Comparison of ENCODE assay signal across 11 cellular contexts in genomic region chr17:4536259-4536741, GRCh38. TPM values are rescaled to one million over a fixed set of nuclear protein-coding genes. Genes with fewer than 3 reads are reported as not detected.
DNase-seq lines count a peak whose midpoint lies in the region; ATAC-seq and TF ChIP-seq lines count a peak whose summit lies in the region.
"Had no signal": no experiment of that assay in that cellular context is flagged by ENCODE, and none has a peak within 500 bp of the region (broad histone marks: within the 10 kb centered on the region; RNA-seq: fewer than 3 reads in every experiment).

No MANE protein-coding gene starts in this region.

- H3K36me3 Mint-ChIP-seq in memory B cell, result peaks cover 6% of the 10 kb centered on the region

- H3K9ac ChIP-seq in mammary epithelial cell (ENCODE audit: insufficient read depth, low read length), result no peak overlapping the region

- H3K4me3 ChIP-seq in breast epithelium (peak overlapping the region; percentile 12 to 54 (median 18)), mammary epithelial cell (replicated peaks in 1 of 3; ENCODE audit: insufficient read depth in 1 of 3, low read depth in 2 of 3, low read length in 3 of 3) (no peak overlapping the region), ectodermal cell (ENCODE audit: insufficient read depth, low read depth, low read length) (peak overlapping the region; percentile 4), vagina (peak overlapping the region; percentile 11 to 16)
- H3K4me3 ChIP-seq: SK-N-MC had no signal

- H3K9me3 ChIP-seq in breast epithelium, result no peaks in the 10 kb centered on the region
- no peaks in the 10 kb centered on the region for H3K9me3 ChIP-seq in mammary epithelial cell (replicated peaks; ENCODE audit: insufficient read depth, low read length)
- no peaks in the 10 kb centered on the region for H3K9me3 ChIP-seq in ectodermal cell (ENCODE audit: control insufficient read depth, low read length)
- no peaks in the 10 kb centered on the region for H3K9me3 ChIP-seq in vagina

- WGBS in mammary epithelial cell (ENCODE audit: low coverage, missing lambda C conversion rate), result 96% methylated on average over 10 of the region's 19 CpGs
- WGBS in ectodermal cell, 2 experiments, result 36 to 37% methylated on average over 19 of the region's 19 CpGs

- no peaks in the 10 kb centered on the region for H3K9me3 Mint-ChIP-seq in memory B cell

- H3K4me1 ChIP-seq in breast epithelium (peaks cover 24 to 29% of the 10 kb centered on the region in 2 donors), mammary epithelial cell (ENCODE audit: insufficient read depth, low read length) (peaks cover 5% of the 10 kb centered on the region), ectodermal cell (ENCODE audit: control insufficient read depth, insufficient read depth, low read length) (peaks cover 18% of the 10 kb centered on the region), vagina (peaks cover 49% of the 10 kb centered on the region)

- DNase-seq in breast epithelium (ENCODE audit: low spot score in 2 of 2) (no peak), mammary epithelial cell (no peak), memory B cell (ENCODE audit: low spot score in 2 of 2) (no peak), vagina (ENCODE audit: extremely low spot score in 2 of 2) (no peak), COLO829 (ENCODE audit: low spot score) (no peak), NCI-H748 (lab: John Stamatoyannopoulos, UW; ENCODE audit: unreplicated experiment) (no peak)
- DNase-seq: NCI-H2029 had no signal

- H3K27me3 Mint-ChIP-seq in memory B cell, result peaks cover 12% of the 10 kb centered on the region

- no peak overlapping the region for H3K4me2 ChIP-seq in mammary epithelial cell (ENCODE audit: insufficient read depth, low read depth, low read length)

- no peaks in the 10 kb centered on the region for H4K20me1 ChIP-seq in mammary epithelial cell (ENCODE audit: insufficient read depth, low read length)

- H3K27ac ChIP-seq in breast epithelium, result peak overlapping the region; percentile 40 to 90
- H3K27ac ChIP-seq in mammary epithelial cell (ENCODE audit: insufficient read depth, low read depth, low read length), result no peak overlapping the region
- H3K27ac ChIP-seq in ectodermal cell (ENCODE audit: insufficient read depth, low read depth, low read length, poor library complexity, severe bottlenecking), result no peak overlapping the region
- H3K27ac ChIP-seq in vagina, result peak overlapping the region; percentile 36
- H3K27ac ChIP-seq: SK-N-MC had no signal

- H3K27me3 ChIP-seq in breast epithelium (no peaks in the 10 kb centered on the region), mammary epithelial cell (ENCODE audit: insufficient read depth, low read length) (no peaks in the 10 kb centered on the region), ectodermal cell (ENCODE audit: control insufficient read depth, insufficient read depth, low read length, poor library complexity, severe bottlenecking) (no peaks in the 10 kb centered on the region), vagina (no peaks in the 10 kb centered on the region)

- no peak overlapping the region for H2AFZ ChIP-seq in mammary epithelial cell (ENCODE audit: low read depth, low read length)

- H3K79me2 ChIP-seq in mammary epithelial cell (ENCODE audit: insufficient read depth, low read length), result no peaks in the 10 kb centered on the region

- no peaks in the 10 kb centered on the region for H3K36me3 ChIP-seq in breast epithelium
- peaks cover 2% of the 10 kb centered on the region for H3K36me3 ChIP-seq in mammary epithelial cell (ENCODE audit: insufficient read depth, low read length)
- peaks cover 7% of the 10 kb centered on the region for H3K36me3 ChIP-seq in ectodermal cell (ENCODE audit: control insufficient read depth, insufficient read depth, low read length)
- peaks cover 0 to 24% of the 10 kb centered on the region in 2 donors for H3K36me3 ChIP-seq in vagina

- H3K4me3 Mint-ChIP-seq in memory B cell, result peak overlapping the region; percentile 6

- H3K27ac Mint-ChIP-seq in memory B cell, result no peak overlapping the region

- TF ChIP-seq CTCF in breast epithelium (IDR thresholded peaks at IDR 0.05) (no peak), mammary epithelial cell (conservative IDR thresholded peaks at IDR 0.05 in 1 of 2, IDR thresholded peaks at IDR 0.05 in 1 of 2; ENCODE audit: extremely low read depth in 1 of 2, insufficient read depth in 1 of 2, low read depth in 1 of 2, low read length in 2 of 2) (no peak), vagina (IDR thresholded peaks at IDR 0.05) (no peak)

- no TSS peak for BruUV-seq in mammary epithelial cell (replicated peaks; lab: Mats Ljungman, UMichigan)

- in situ Hi-C loops in mammary epithelial cell (cut with MboI; ENCODE audit: low sequenced_read_pairs in 2 of 2), result no loop called here

- CTCF ChIA-PET in mammary epithelial cell (lab: Charles Lee; ENCODE audit: low non-redundant PET), result no interaction called here

- peaks cover 11% of the 10 kb centered on the region for H3K4me1 Mint-ChIP-seq in memory B cell

- ATAC-seq in memory B cell (ENCODE audit: low read depth), result no peak
- ATAC-seq in HG02610 (IDR thresholded peaks at IDR 0.05; ENCODE audit: unreplicated experiment), result no peak

- dilution Hi-C loops in mammary epithelial cell (cut with HindIII; ENCODE audit: low sequenced_read_pairs), result loop anchor here (5.0 kb wide), 1 partner anchor 59 kb away; no protein-coding TSS in a partner anchor

- TF ChIP-seq POLR2A in breast epithelium (IDR thresholded peaks at IDR 0.05) (no peak), vagina (IDR thresholded peaks at IDR 0.05) (no peak)

- intact Hi-C loops in breast epithelium (cut with DNase I; ENCODE audit: low total_unique reads), result no loop called here
- intact Hi-C loops in mammary epithelial cell (cut with micrococcal nuclease), result no loop called here
- intact Hi-C loops in vagina (cut with DNase I), result loop anchor here (10.0 kb wide), 1 partner anchor 101 kb away; the partner anchor contains the start of gene SPNS3

RNA-seq across cellular contexts. Expression of gene MYBBP1A, which starts 18.9 kb away (rescaled TPM):
- total RNA-seq in breast epithelium (10 to 100 TPM; 26.9 to 61.6 (median 50.1) TPM), mammary epithelial cell (100 to 1,000 TPM in 1 of 2 donors, 10 to 100 TPM in 1; 63.2 to 105 TPM), vagina (47.1 TPM)
- polyA plus RNA-seq in mammary epithelial cell, result 44.6 TPM
- polyA minus RNA-seq in mammary epithelial cell, result 80.4 TPM
- 44.5 TPM for polyA plus RNA-seq in ectodermal cell (2013, experiment 1 of 4)
- polyA plus RNA-seq in ectodermal cell (2013, experiment 2 of 4), result 46.2 TPM
- 31.4 TPM for polyA plus RNA-seq in ectodermal cell (2013, experiment 3 of 4)
- polyA plus RNA-seq in ectodermal cell (2013, experiment 4 of 4), result 32.0 TPM

RNA-seq across cellular contexts. Expression of gene GGT6, which starts 24.1 kb away (rescaled TPM):
- 10 to 100 TPM in 2 of 3 donors, not detected in 1; 12.8 to 33.8 TPM for total RNA-seq in breast epithelium
- total RNA-seq in mammary epithelial cell, result 10 to 100 TPM in 1 of 2 donors, 1 to 10 TPM in 1; 3.1 to 13.8 TPM
- polyA plus RNA-seq in mammary epithelial cell, result 2.0 TPM
- 2.3 TPM for polyA minus RNA-seq in mammary epithelial cell
- polyA plus RNA-seq in ectodermal cell (2013, experiment 1 of 4), result not detected
- polyA plus RNA-seq in ectodermal cell (2013, experiment 2 of 4), result not detected
- not detected for polyA plus RNA-seq in ectodermal cell (2013, experiment 3 of 4)
- polyA plus RNA-seq in ectodermal cell (2013, experiment 4 of 4), result not detected
- total RNA-seq in vagina, result 9.6 TPM
- total RNA-seq: osteocyte had no signal

RNA-seq across cellular contexts. Expression of gene SPNS2, which starts 37.6 kb away (rescaled TPM):
- total RNA-seq in breast epithelium (10 to 100 TPM in 2 of 3 donors, 1 to 10 TPM in 1; 5.3 to 14.1 (median 11.5) TPM), mammary epithelial cell (under 1 TPM in 1 of 2 donors, not detected in 1; 0.67 TPM), vagina (79.3 TPM)
- polyA plus RNA-seq in mammary epithelial cell, result not detected
- 1.3 TPM for polyA minus RNA-seq in mammary epithelial cell
- 1.9 TPM for polyA plus RNA-seq in ectodermal cell (2013, experiment 1 of 4)
- polyA plus RNA-seq in ectodermal cell (2013, experiment 2 of 4), result 1.2 TPM
- polyA plus RNA-seq in ectodermal cell (2013, experiment 3 of 4), result 1.4 TPM
- 1.9 TPM for polyA plus RNA-seq in ectodermal cell (2013, experiment 4 of 4)
- total RNA-seq: osteocyte had no signal

RNA-seq across cellular contexts. Expression of gene SMTNL2, which starts 48.0 kb away (rescaled TPM):
- total RNA-seq in breast epithelium, result 1 to 10 TPM in 1 of 3 donors, under 1 TPM in 2; 0.16 to 1.8 (median 0.98) TPM
- total RNA-seq in mammary epithelial cell, result not detected
- not detected for polyA plus RNA-seq in mammary epithelial cell
- not detected for polyA minus RNA-seq in mammary epithelial cell
- 8.1 TPM for polyA plus RNA-seq in ectodermal cell (2013, experiment 1 of 4)
- polyA plus RNA-seq in ectodermal cell (2013, experiment 2 of 4), result 8.2 TPM
- 6.3 TPM for polyA plus RNA-seq in ectodermal cell (2013, experiment 3 of 4)
- 6.6 TPM for polyA plus RNA-seq in ectodermal cell (2013, experiment 4 of 4)
- 2.5 TPM for total RNA-seq in vagina

Comparison
In these comparisons a context has a peak if more than half of its experiments do, and no peak if none do; other contexts are left out.
1. H3K27ac ChIP-seq: peak in breast epithelium (2 of 2) and vagina (single experiment); none in mammary epithelial cell (single experiment) and ectodermal cell (single experiment).
2. H3K4me3 ChIP-seq: peak in breast epithelium (3 of 3), ectodermal cell (single experiment) and vagina (2 of 2); none in mammary epithelial cell (0 of 3).